ENCODE assay signal across 8 cellular contexts in genomic region chr11:33161120-33162005, GRCh38. TPM values are rescaled to one million over a fixed set of nuclear protein-coding genes. Genes with fewer than 3 reads are reported as not detected.
DNase-seq lines count a peak whose midpoint lies in the region; ATAC-seq and TF ChIP-seq lines count a peak whose summit lies in the region.

TSS of gene CSTF3 (minus strand) at chr11:33161480. CDS start at chr11:33161325, 155 bp downstream.

- H3K9me3 ChIP-seq in PC-9 (ENCODE audit: insufficient read depth, low read depth) = no peaks in the 10 kb centered on the region
- no peaks in the 10 kb centered on the region for H3K9me3 ChIP-seq in mucosa of descending colon

- DNase-seq in DMS53 (lab: John Stamatoyannopoulos, UW) (peak; percentile 99), PC-9 (peak; percentile 97 to 100), epithelial cell of prostate (ENCODE audit: low read depth, low spot score) (peak; percentile 79), mucosa of descending colon (peak; percentile 100)
- DNase-seq in Jurkat, Clone E6-1 (ENCODE audit: low read depth, low spot score) = peak; percentile 93
- DNase-seq in activated T-cell treated with anti-CD3 and anti-CD28 coated beads, Interleukin-2, amount 50 U/mL, for 1 hour = peak; percentile 94
- peak; percentile 97 for DNase-seq in stimulated activated CD8-positive, alpha-beta memory T cell treated with anti-CD3 and anti-CD28 coated beads, Interleukin-4, amount 100 ng/mL, for 24 hours (ENCODE audit: low read depth)

- peak within 1 kb of the TSS; percentile 74 for H2AFZ ChIP-seq in PC-9

- BruUV-seq in PC-9 (replicated peaks; lab: Mats Ljungman, UMichigan) = no TSS peak

- intact Hi-C loops in PC-9 (cut with micrococcal nuclease; ENCODE audit: unreplicated experiment) = loop anchor here (1.0 to 10.0 kb wide), 5 partner anchors 97 to 579 kb away; partner anchors contain the start of genes CD59, EIF3M and TCP11L1
- intact Hi-C loops in mucosa of descending colon (cut with DNase I, micrococcal nuclease) = no loop called here

- H3K36me3 ChIP-seq in PC-9 (ENCODE audit: low read depth) = peaks cover 13% of the 10 kb centered on the region; the same call in 1 of the 2 replicates
- H3K36me3 ChIP-seq in mucosa of descending colon (ENCODE audit: low read depth) = no peaks in the 10 kb centered on the region

- no peaks in the 10 kb centered on the region for H3K9me2 ChIP-seq in PC-9 (ENCODE audit: insufficient read depth)

- peaks cover 49% of the 10 kb centered on the region for H3K79me2 ChIP-seq in PC-9 (ENCODE audit: low read depth)

- peaks cover 35% of the 10 kb centered on the region for H3K4me1 ChIP-seq in PC-9 (replicated peaks; ENCODE audit: insufficient read depth)
- H3K4me1 ChIP-seq in mucosa of descending colon (ENCODE audit: low read depth) = peaks cover 6% of the 10 kb centered on the region

- peaks cover 17% of the 10 kb centered on the region; the same call in 1 of the 2 replicates for H3F3A ChIP-seq in PC-9 (ENCODE audit: insufficient read depth, low read depth)

- peak; percentile 65 for TF ChIP-seq CTCF in PC-9 (conservative IDR thresholded peaks at IDR 0.05)
- peak; percentile 62 for TF ChIP-seq CTCF in mucosa of descending colon (IDR thresholded peaks at IDR 0.05)

- H3K27ac ChIP-seq in PC-9 = peak within 1 kb of the TSS; percentile 75
- peak within 1 kb of the TSS; percentile 57 for H3K27ac ChIP-seq in epithelial cell of prostate

- ATAC-seq in GM21619 (IDR thresholded peaks at IDR 0.05; ENCODE audit: unreplicated experiment) (peak; percentile 93), mucosa of descending colon (peak; percentile 100)

- CTCF ChIA-PET in PC-9 (lab: Charles Lee) = interaction anchor here (0.6 to 0.7 kb wide), 2 partner anchors 113 to 628 kb away, joined by 3 to 4 read pairs; no protein-coding TSS in a partner anchor

- H3K4me3 ChIP-seq in Jurkat, Clone E6-1 (ENCODE audit: low read length) = peak within 1 kb of the TSS; percentile 69
- peak within 1 kb of the TSS; percentile 76 for H3K4me3 ChIP-seq in PC-9
- H3K4me3 ChIP-seq in mucosa of descending colon = peak within 1 kb of the TSS; percentile 60

- no peaks in the 10 kb centered on the region for H3K27me3 ChIP-seq in PC-9 (ENCODE audit: insufficient read depth, low read depth)

- POLR2A ChIA-PET in PC-9 (lab: Charles Lee; ENCODE audit: unreplicated experiment) = interaction anchor here (0.6 to 0.7 kb wide), 5 partner anchors 37 to 335 kb away, joined by 3 to 11 read pairs (median 4); no protein-coding TSS in a partner anchor

- H4K20me1 ChIP-seq in PC-9 (ENCODE audit: insufficient read depth) = peaks cover 28% of the 10 kb centered on the region

- H3K4me2 ChIP-seq in PC-9 = peak within 1 kb of the TSS; percentile 87

RNA-seq across cellular contexts. Expression of gene CSTF3, which starts in this region (rescaled TPM):
- polyA plus RNA-seq in Jurkat, Clone E6-1 (2012; ENCODE audit: insufficient read depth, insufficient read length) = 52.9 TPM
- 45.6 and 46.5 TPM in 2 replicates for total RNA-seq in PC-9 (2021)
- 10 to 100 TPM; 19.2 to 21.9 (median 20.2) TPM for total RNA-seq in mucosa of descending colon

Comparison
In these comparisons a context has a peak if more than half of its experiments do, and no peak if none do; other contexts are left out.
1. Peak in every context shown above with its lines: DNase-seq, ATAC-seq, H3K4me3 ChIP-seq and H3K27ac ChIP-seq.